Comparison of ENCODE assay signal across 34 cellular contexts in genomic region chr5:75046366-75047142, GRCh38. TPM values are rescaled to one million over a fixed set of nuclear protein-coding genes. Genes with fewer than 3 reads are reported as not detected.
DNase-seq lines count a peak whose midpoint lies in the region; ATAC-seq, FAIRE-seq and TF ChIP-seq lines count a peak whose summit lies in the region.
"Had no signal": no experiment of that assay in that cellular context is flagged by ENCODE, and none has a peak within 500 bp of the region (broad histone marks: within the 10 kb centered on the region; RNA-seq: fewer than 3 reads in every experiment).

No MANE protein-coding gene starts in this region.

- no peaks in the 10 kb centered on the region for H3K27me3 ChIP-seq in bronchial epithelial cell (ENCODE audit: control insufficient read depth, insufficient read depth, low read length)
- no peaks in the 10 kb centered on the region for H3K27me3 ChIP-seq in keratinocyte (ENCODE audit: control insufficient read depth, extremely low read depth, insufficient read depth, low read length)
- H3K27me3 ChIP-seq: foreskin keratinocyte, pancreas, upper lobe of right lung had no signal

- H3K4me3 Mint-ChIP-seq in stimulated activated naive CD8-positive, alpha-beta T cell treated with anti-CD3 and anti-CD28 coated beads, Interleukin-15, Interleukin-2, amounts not matched to agents 100 ng/mL and 50 ng/mL, for 24 hours = no peak overlapping the region
- H3K4me3 Mint-ChIP-seq: activated CD8-positive, alpha-beta memory T cell treated with anti-CD3 and anti-CD28 coated beads, Interleukin-2, amount 10 ng/mL, durations not matched to agents 7 days and 5 days; activated T-cell treated with anti-CD3 and anti-CD28 coated beads, Interleukin-2, amount 50 U/mL, for 4 hours; effector memory CD8-positive, alpha-beta T cell; HFFc6; neural crest cell; stimulated activated memory B cell treated with anti-CD40 and anti-IgM and Interleukin-4, amounts not matched to agents 10 μg/mL and 1 μg/mL and 100 μg/mL, for 72 hours had no signal

- peak overlapping the region; percentile 39 for H3K27ac ChIP-seq in keratinocyte (ENCODE audit: control insufficient read depth, insufficient read depth, low read length)
- H3K27ac ChIP-seq: A549, foreskin keratinocyte, heart right ventricle, pancreas, upper lobe of right lung had no signal

- H3K79me2 ChIP-seq in keratinocyte (ENCODE audit: control insufficient read depth, insufficient read depth, low read length) = peaks cover 7% of the 10 kb centered on the region

- no peak for DNase-seq in stimulated activated naive CD8-positive, alpha-beta T cell treated with anti-CD3 and anti-CD28 coated beads, Interleukin-15, Interleukin-2, amounts not matched to agents 100 U/mL and 50 U/mL, for 24 hours
- DNase-seq in bronchial epithelial cell (ENCODE audit: low read depth) (peak; percentile 66), keratinocyte (ENCODE audit: low read depth, low spot score) (no peak), cortex of kidney (lab: John Stamatoyannopoulos, UW) (no peak)
- DNase-seq: activated CD4-positive, alpha-beta T cell treated with anti-CD3 and anti-CD28 coated beads, Interleukin-2, amount 50 U/mL, for 4 hours; activated CD8-positive, alpha-beta memory T cell treated with anti-CD3 and anti-CD28 coated beads, Interleukin-2, amount 10 ng/mL, durations not matched to agents 7 days and 5 days; activated T-cell treated with anti-CD3 and anti-CD28 coated beads, Interleukin-2, amount 50 U/mL, for 4 hours; effector memory CD8-positive, alpha-beta T cell; GOT3; heart right ventricle; HFFc6; KG1; MM.1S; NCI-H1105 treated with DMSO at 0.1 percent for 48 hours; NCI-H1930; NCI-H524 treated with DMSO at 0.1 percent for 48 hours; pancreas; T-helper 2 cell; upper lobe of right lung had no signal

- H3K9me3 ChIP-seq in keratinocyte (ENCODE audit: control insufficient read depth, low read depth, low read length) = no peaks in the 10 kb centered on the region
- H3K9me3 ChIP-seq: A549, heart right ventricle, pancreas, upper lobe of right lung had no signal

- peaks cover 79% of the 10 kb centered on the region for H3K4me1 Mint-ChIP-seq in stimulated activated naive CD8-positive, alpha-beta T cell treated with anti-CD3 and anti-CD28 coated beads, Interleukin-15, Interleukin-2, amounts not matched to agents 100 ng/mL and 50 ng/mL, for 24 hours (ENCODE audit: low read depth)

- no peak overlapping the region for H3K4me3 ChIP-seq in bronchial epithelial cell (ENCODE audit: low read depth, low read length)
- H3K4me3 ChIP-seq in keratinocyte (ENCODE audit: control insufficient read depth in 2 of 3, extremely low read depth in 1 of 3, insufficient read depth in 2 of 3, low read depth in 1 of 3, low read length in 3 of 3) = no peak overlapping the region
- H3K4me3 ChIP-seq: A549, heart right ventricle, lung, pancreas, upper lobe of right lung had no signal

- H3K4me2 ChIP-seq in keratinocyte (ENCODE audit: control insufficient read depth, extremely low read depth, insufficient read depth, low read depth, low read length) = peak overlapping the region; percentile 24
- H3K4me2 ChIP-seq: A549 had no signal

- no peak for ATAC-seq in stimulated activated naive CD8-positive, alpha-beta T cell treated with anti-CD3 and anti-CD28 coated beads, Interleukin-15, Interleukin-2, amounts not matched to agents 100 U/mL and 50 U/mL, for 24 hours
- no peak for ATAC-seq in HG02588 (IDR thresholded peaks at IDR 0.05; ENCODE audit: unreplicated experiment)
- no peak for ATAC-seq in GM21786 (IDR thresholded peaks at IDR 0.05; ENCODE audit: unreplicated experiment)
- no peak for ATAC-seq in HG02610 (IDR thresholded peaks at IDR 0.05; ENCODE audit: unreplicated experiment)
- ATAC-seq: A549; activated CD4-positive, CD25-positive, alpha-beta regulatory T cell treated with anti-CD3 and anti-CD28 coated beads, Interleukin-2, amount 50 U/mL, for 24 hours; activated CD8-positive, alpha-beta memory T cell treated with anti-CD3 and anti-CD28 coated beads, Interleukin-2, amount 10 ng/mL, durations not matched to agents 7 days and 5 days; activated T-cell treated with anti-CD3 and anti-CD28 coated beads, Interleukin-2, amount 50 U/mL, for 4 hours; effector memory CD8-positive, alpha-beta T cell; esophagus mucosa; foreskin keratinocyte; heart right ventricle; SK-N-SH treated with all-trans-retinoic acid at 6 μM for 48 hours; stimulated activated memory B cell treated with anti-CD40 and anti-IgM and Interleukin-4, amounts not matched to agents 10 μg/mL and 1 μg/mL and 100 μg/mL, for 72 hours; upper lobe of right lung had no signal

- no peaks in the 10 kb centered on the region for H4K20me1 ChIP-seq in keratinocyte (ENCODE audit: control insufficient read depth, extremely low read depth, insufficient read depth, low read length)

- H2AFZ ChIP-seq in keratinocyte (ENCODE audit: control insufficient read depth, low read length) = peak overlapping the region; percentile 4

- peaks cover 24% of the 10 kb centered on the region for H3K36me3 Mint-ChIP-seq in stimulated activated naive CD8-positive, alpha-beta T cell treated with anti-CD3 and anti-CD28 coated beads, Interleukin-15, Interleukin-2, amounts not matched to agents 100 ng/mL and 50 ng/mL, for 24 hours (ENCODE audit: low read depth)
- H3K36me3 Mint-ChIP-seq: brain; stimulated activated memory B cell treated with anti-CD40 and anti-IgM and Interleukin-4, amounts not matched to agents 10 μg/mL and 1 μg/mL and 100 μg/mL, for 72 hours had no signal

- no peak for FAIRE-seq in bronchial epithelial cell (lab: Jason Lieb, UNC)
- peak; percentile 90 for FAIRE-seq in keratinocyte (lab: Jason Lieb, UNC)
- FAIRE-seq: A549, colon, D721Med, pancreas had no signal

- H3K9me1 ChIP-seq in keratinocyte (ENCODE audit: control insufficient read depth, extremely low read depth, insufficient read depth, low read length) = no peaks in the 10 kb centered on the region

- H3K36me3 ChIP-seq in bronchial epithelial cell (ENCODE audit: control insufficient read depth, insufficient read depth, low read length) (peaks cover 1% of the 10 kb centered on the region), keratinocyte (ENCODE audit: control insufficient read depth in 2 of 2, extremely low read depth in 1 of 2, insufficient read depth in 2 of 2, low read length in 2 of 2) (peaks cover 0 to 6% of the 10 kb centered on the region in 2 experiments)
- H3K36me3 ChIP-seq: upper lobe of right lung had no signal

- dilution Hi-C loops in keratinocyte (cut with MboI; ENCODE audit: extremely low pct_ligation_motif_present, low sequenced_read_pairs) = no loop called here

- peak overlapping the region; percentile 8 for H3K27ac Mint-ChIP-seq in stimulated activated naive CD8-positive, alpha-beta T cell treated with anti-CD3 and anti-CD28 coated beads, Interleukin-15, Interleukin-2, amounts not matched to agents 100 ng/mL and 50 ng/mL, for 24 hours
- H3K27ac Mint-ChIP-seq: activated CD8-positive, alpha-beta memory T cell treated with anti-CD3 and anti-CD28 coated beads, Interleukin-2, amount 10 ng/mL, durations not matched to agents 7 days and 5 days; brain; effector memory CD8-positive, alpha-beta T cell; HFFc6; stimulated activated memory B cell treated with anti-CD40 and anti-IgM and Interleukin-4, amounts not matched to agents 10 μg/mL and 1 μg/mL and 100 μg/mL, for 72 hours had no signal

- peaks cover 22% of the 10 kb centered on the region for H3K4me1 ChIP-seq in keratinocyte (ENCODE audit: control insufficient read depth, extremely low read depth, insufficient read depth, low read length)

- TF ChIP-seq CTCF in bronchial epithelial cell (IDR thresholded peaks at IDR 0.05; ENCODE audit: insufficient read depth, low read length, severe bottlenecking) (no peak), keratinocyte (optimal IDR thresholded peaks at IDR 0.05 in 1 of 3, IDR thresholded peaks at IDR 0.05 in 1 of 3, conservative IDR thresholded peaks at IDR 0.05 in 1 of 3; ENCODE audit: extremely low read depth in 1 of 3, insufficient read depth in 2 of 3, low read length in 3 of 3) (no peak)

- H3K9ac ChIP-seq in keratinocyte (ENCODE audit: control insufficient read depth, extremely low read depth, insufficient read depth, low read length) = no peak overlapping the region

- H3K27me3 Mint-ChIP-seq in stimulated activated naive CD8-positive, alpha-beta T cell treated with anti-CD3 and anti-CD28 coated beads, Interleukin-15, Interleukin-2, amounts not matched to agents 100 ng/mL and 50 ng/mL, for 24 hours = peaks cover 7% of the 10 kb centered on the region
- H3K27me3 Mint-ChIP-seq: effector memory CD8-positive, alpha-beta T cell had no signal

- no peaks in the 10 kb centered on the region for H3K9me3 Mint-ChIP-seq in stimulated activated naive CD8-positive, alpha-beta T cell treated with anti-CD3 and anti-CD28 coated beads, Interleukin-15, Interleukin-2, amounts not matched to agents 100 ng/mL and 50 ng/mL, for 24 hours
- H3K9me3 Mint-ChIP-seq: activated T-cell treated with anti-CD3 and anti-CD28 coated beads, Interleukin-2, amount 50 U/mL, for 4 hours; effector memory CD8-positive, alpha-beta T cell; HFFc6; neural crest cell; stimulated activated memory B cell treated with anti-CD40 and anti-IgM and Interleukin-4, amounts not matched to agents 10 μg/mL and 1 μg/mL and 100 μg/mL, for 72 hours had no signal

RNA-seq across cellular contexts. Expression of gene GCNT4, which starts 5.8 kb away (rescaled TPM):
- 2.9 and 5.5 TPM in 2 replicates for total RNA-seq in bronchial epithelial cell
- polyA plus RNA-seq in keratinocyte = 1.1 to 3.5 TPM (median 3.2 TPM) in 3 replicates
- polyA plus RNA-seq in keratinocyte (2011; ENCODE audit: low read depth) = 3.1 TPM
- polyA plus RNA-seq in keratinocyte (2011; cell fraction: cytosol; rRNA removed) = 1.1 and 2.4 TPM in 2 replicates
- polyA plus RNA-seq in keratinocyte (2011; cell fraction: nucleus; rRNA removed) = 4.5 and 5.9 TPM in 2 replicates
- polyA plus RNA-seq in keratinocyte (2012; ENCODE audit: low replicate concordance) = 1.4 and 7.2 TPM in 2 replicates
- polyA minus RNA-seq in keratinocyte = 0.52 to 5.2 TPM (median 4.4 TPM) in 3 replicates
- 1.3 TPM for polyA minus RNA-seq in keratinocyte (2011; cell fraction: cytosol; rRNA and poly(A)+ RNA removed)
- polyA minus RNA-seq in keratinocyte (2011; cell fraction: nucleus; rRNA and poly(A)+ RNA removed) = 4.5 and 9.2 TPM in 2 replicates
